Comparison of ENCODE assay signal across 9 cellular contexts in the genomic region with DNA sequence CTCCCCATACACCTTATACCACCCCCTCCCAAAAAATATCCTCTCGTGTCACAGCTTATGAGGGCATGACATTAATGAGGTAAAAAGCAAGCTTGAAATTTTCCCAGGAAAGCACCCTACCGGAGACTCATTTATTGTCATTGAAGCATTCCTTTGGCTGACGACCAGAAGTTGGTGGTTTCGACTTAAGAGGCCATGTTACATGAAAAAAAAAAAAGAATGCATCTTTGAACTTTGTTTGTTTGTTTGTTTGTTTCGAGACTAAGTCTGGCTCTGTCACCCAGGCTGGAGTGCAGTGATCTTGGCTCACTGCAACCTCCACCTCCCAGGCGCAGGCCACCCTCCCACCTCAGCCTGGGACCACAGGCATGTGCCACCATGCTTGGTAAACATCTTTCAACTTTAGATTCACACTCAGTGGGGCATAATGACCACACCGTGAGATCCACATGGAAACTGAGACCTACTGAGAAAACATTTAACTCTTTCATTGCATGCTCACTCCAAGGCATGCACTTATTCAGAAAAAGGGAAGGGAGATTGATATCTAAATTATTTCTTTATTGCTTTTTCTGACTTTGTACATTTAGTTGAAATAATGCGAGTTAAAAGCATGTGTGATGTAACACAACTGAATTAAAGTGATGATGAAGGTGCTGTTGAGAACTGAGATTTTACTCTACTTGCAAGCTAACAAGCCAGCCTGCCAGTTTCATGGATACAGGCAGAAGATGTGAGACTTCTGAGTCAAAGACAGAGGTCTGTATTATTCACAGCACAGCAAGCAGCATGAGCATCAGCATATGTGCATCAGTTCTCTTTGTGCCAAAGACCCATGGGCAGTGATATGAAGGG. TPM values are rescaled to one million over a fixed set of nuclear protein-coding genes. Genes with fewer than 3 reads are reported as not detected.
A peak's percentile ranks its signal among the peaks of the same experiment; 100 is the strongest.
DNase-seq lines count a peak whose midpoint lies in the region; ATAC-seq, FAIRE-seq and TF ChIP-seq lines count a peak whose summit lies in the region.
"Had no signal": no experiment of that assay in that cellular context is flagged by ENCODE, and none has a peak within 500 bp of the region (broad histone marks: within the 10 kb centered on the region; RNA-seq: fewer than 3 reads in every experiment).

No MANE protein-coding gene starts in this region.

- CTCF ChIA-PET in mammary epithelial cell (lab: Charles Lee; ENCODE audit: low non-redundant PET): no interaction called here

- in situ Hi-C loops in astrocyte of the cerebellum (cut with HindIII; ENCODE audit: low sequenced_read_pairs): no loop called here
- in situ Hi-C loops in mammary epithelial cell (cut with MboI; ENCODE audit: low sequenced_read_pairs in 2 of 2): loop anchor here in 1 of 2 donors (10.0 kb wide), 1 partner anchor 98 kb away; no protein-coding TSS in a partner anchor

- intact Hi-C loops in mammary epithelial cell (cut with micrococcal nuclease): no loop called here

- H3K36me3 ChIP-seq in mammary epithelial cell (ENCODE audit: insufficient read depth, low read length): no peaks in the 10 kb centered on the region

- no peak overlapping the region for H2AFZ ChIP-seq in mammary epithelial cell (ENCODE audit: low read depth, low read length)

- dilution Hi-C loops in mammary epithelial cell (cut with HindIII; ENCODE audit: low sequenced_read_pairs): loop anchor here (25.0 kb wide), 1 partner anchor 206 kb away; no protein-coding TSS in a partner anchor

- no peak overlapping the region for H3K27ac ChIP-seq in mammary epithelial cell (ENCODE audit: insufficient read depth, low read depth, low read length)
- H3K27ac ChIP-seq: foreskin keratinocyte had no signal

- peak; percentile 27 for ATAC-seq in HG03066 (IDR thresholded peaks at IDR 0.05; ENCODE audit: low read depth, unreplicated experiment)
- ATAC-seq: foreskin keratinocyte had no signal

- no peaks in the 10 kb centered on the region for H3K9me3 ChIP-seq in mammary epithelial cell (replicated peaks; ENCODE audit: insufficient read depth, low read length)

- BruUV-seq in mammary epithelial cell (replicated peaks; lab: Mats Ljungman, UMichigan): no TSS peak

- H3K4me3 ChIP-seq in astrocyte of the cerebellum (ENCODE audit: low read depth, low read length) (no peak overlapping the region), mammary epithelial cell (replicated peaks in 1 of 3; ENCODE audit: insufficient read depth in 1 of 3, low read depth in 2 of 3, low read length in 3 of 3) (no peak overlapping the region)

- H3K4me1 ChIP-seq in mammary epithelial cell (ENCODE audit: insufficient read depth, low read length): peaks cover 5% of the 10 kb centered on the region
- H3K4me1 ChIP-seq: foreskin keratinocyte had no signal

- TF ChIP-seq CTCF in astrocyte of the cerebellum (IDR thresholded peaks at IDR 0.05; ENCODE audit: low read depth, low read length, missing control alignments) (no peak), mammary epithelial cell (conservative IDR thresholded peaks at IDR 0.05 in 1 of 2, IDR thresholded peaks at IDR 0.05 in 1 of 2; ENCODE audit: extremely low read depth in 1 of 2, insufficient read depth in 1 of 2, low read depth in 1 of 2, low read length in 2 of 2) (no peak)

- H3K27me3 ChIP-seq in mammary epithelial cell (ENCODE audit: insufficient read depth, low read length): no peaks in the 10 kb centered on the region
- H3K27me3 ChIP-seq: foreskin keratinocyte had no signal

- 61% methylated on average over 8 of the region's 8 CpGs for WGBS in mammary epithelial cell (ENCODE audit: low coverage, missing lambda C conversion rate)

- no peak overlapping the region for H3K9ac ChIP-seq in mammary epithelial cell (ENCODE audit: insufficient read depth, low read length)

- H3K79me2 ChIP-seq in mammary epithelial cell (ENCODE audit: insufficient read depth, low read length): peaks cover 8% of the 10 kb centered on the region

- DNase-seq in DMS79 treated with DMSO at 0.1 percent for 48 hours (lab: John Stamatoyannopoulos, UW) (peak; percentile 92), GM19239 (ENCODE audit: insufficient read length, low spot score) (no peak), astrocyte of the cerebellum (ENCODE audit: low read depth) (peak; percentile 74), DMS 273 (lab: John Stamatoyannopoulos, UW; ENCODE audit: unreplicated experiment) (no peak), mammary epithelial cell (no peak)
- DNase-seq in activated effector memory CD4-positive, alpha-beta T cell treated with anti-CD3 and anti-CD28 coated beads, Interleukin-2, amount 50 U/mL, for 16 hours: no peak
- DNase-seq in stimulated activated naive CD4-positive, alpha-beta T cell treated with Interleukin-2 at 50 U/mL for 16 hours (lab: John Stamatoyannopoulos, UW): no peak
- DNase-seq: foreskin keratinocyte had no signal

- no peak overlapping the region for H3K4me2 ChIP-seq in mammary epithelial cell (ENCODE audit: insufficient read depth, low read depth, low read length)

- peak; percentile 73 for FAIRE-seq in GM19239 (lab: Jason Lieb, UNC)

- no peaks in the 10 kb centered on the region for H4K20me1 ChIP-seq in mammary epithelial cell (ENCODE audit: insufficient read depth, low read length)

RNA-seq across cellular contexts. Expression of a gene that starts 5.1 kb away (rescaled TPM):
- 10 to 100 TPM; 27.5 to 74.6 TPM for total RNA-seq in mammary epithelial cell
- 24.7 TPM for polyA plus RNA-seq in mammary epithelial cell
- 33.8 TPM for polyA minus RNA-seq in mammary epithelial cell

Comparison
In these comparisons a context has a peak if more than half of its experiments do, and no peak if none do; other contexts are left out.
1. DNase-seq: peak in DMS79 treated with DMSO at 0.1 percent for 48 hours (single experiment) and astrocyte of the cerebellum (single experiment); none in GM19239 (single experiment), activated effector memory CD4-positive, alpha-beta T cell treated with anti-CD3 and anti-CD28 coated beads, Interleukin-2, amount 50 U/mL, for 16 hours (single experiment), stimulated activated naive CD4-positive, alpha-beta T cell treated with Interleukin-2 at 50 U/mL for 16 hours (single experiment), DMS 273 (single experiment) and mammary epithelial cell (single experiment).